ENCODE assay signal across 22 cellular contexts in genomic region chr17:16339959-16340358, GRCh38.
"Had no signal": no experiment of that assay in that cellular context is flagged by ENCODE, and none has a peak within 500 bp of the region (broad histone marks: within the 10 kb centered on the region; RNA-seq: fewer than 3 reads in every experiment).

No MANE protein-coding gene starts in this region.

- DNase-seq: effector CD4-positive, alpha-beta T cell; left cardiac atrium; left ventricle myocardium inferior; lower lobe of right lung; mucosa of descending colon; naive B cell; stimulated activated CD4-positive, alpha-beta T cell treated with anti-CD3 and anti-CD28 coated beads, Interleukin-4, amount 100 ng/mL, for 4 hours; stimulated activated naive B cell treated with anti-CD40 and anti-IgM and Interleukin-4, amounts not matched to agents 10 μg/mL and 1 μg/mL and 100 μg/mL, for 72 hours; upper lobe of left lung had no signal

- H3K27me3 ChIP-seq: dorsolateral prefrontal cortex, neutrophil, sigmoid colon, tibial nerve, upper lobe of left lung had no signal

- H3K27me3 Mint-ChIP-seq: naive B cell; natural killer cell treated with Interleukin-12 subunit alpha and Interleukin-12 subunit beta and Interleukin-15 and Interleukin-18, amount 100 ng/mL, for 72 hours; progenitor cell of endocrine pancreas; stimulated activated naive B cell treated with anti-CD40 and anti-IgM and Interleukin-4, amounts not matched to agents 10 μg/mL and 1 μg/mL and 100 μg/mL, for 72 hours; stimulated activated naive CD8-positive, alpha-beta T cell treated with anti-CD3 and anti-CD28 coated beads, Interleukin-15, Interleukin-2, amounts not matched to agents 100 ng/mL and 50 ng/mL, for 24 hours had no signal

- ATAC-seq: left cardiac atrium; lower lobe of right lung; mucosa of descending colon; natural killer cell treated with Interleukin-12 subunit alpha and Interleukin-12 subunit beta and Interleukin-15 and Interleukin-18, amount 100 ng/mL, for 72 hours; stimulated activated naive B cell treated with anti-CD40 and anti-IgM and Interleukin-4, amounts not matched to agents 10 μg/mL and 1 μg/mL and 100 μg/mL, for 72 hours had no signal

- H3K9me3 Mint-ChIP-seq: mesothelial cell of epicardium; naive B cell; natural killer cell treated with Interleukin-12 subunit alpha and Interleukin-12 subunit beta and Interleukin-15 and Interleukin-18, amount 100 ng/mL, for 72 hours; neural crest cell; stimulated activated naive B cell treated with anti-CD40 and anti-IgM and Interleukin-4, amounts not matched to agents 10 μg/mL and 1 μg/mL and 100 μg/mL, for 72 hours; stimulated activated naive CD8-positive, alpha-beta T cell treated with anti-CD3 and anti-CD28 coated beads, Interleukin-15, Interleukin-2, amounts not matched to agents 100 ng/mL and 50 ng/mL, for 24 hours had no signal

- H3K4me1 Mint-ChIP-seq: mesothelial cell of epicardium, neural crest cell had no signal

- FAIRE-seq: colon, frontal cortex, urothelium cell line had no signal

- H3K36me3 ChIP-seq: neutrophil had no signal

- H3K4me3 ChIP-seq: dorsolateral prefrontal cortex, left ventricle myocardium inferior, lower lobe of right lung, mucosa of descending colon, sigmoid colon, thoracic aorta, tibial nerve, upper lobe of left lung had no signal

- H3K36me3 Mint-ChIP-seq: natural killer cell treated with Interleukin-12 subunit alpha and Interleukin-12 subunit beta and Interleukin-15 and Interleukin-18, amount 100 ng/mL, for 72 hours had no signal

- H3K27ac Mint-ChIP-seq: mesothelial cell of epicardium; natural killer cell treated with Interleukin-12 subunit alpha and Interleukin-12 subunit beta and Interleukin-15 and Interleukin-18, amount 100 ng/mL, for 72 hours; progenitor cell of endocrine pancreas; stimulated activated naive B cell treated with anti-CD40 and anti-IgM and Interleukin-4, amounts not matched to agents 10 μg/mL and 1 μg/mL and 100 μg/mL, for 72 hours; stimulated activated naive CD8-positive, alpha-beta T cell treated with anti-CD3 and anti-CD28 coated beads, Interleukin-15, Interleukin-2, amounts not matched to agents 100 ng/mL and 50 ng/mL, for 24 hours had no signal

- H3K4me3 Mint-ChIP-seq: mesothelial cell of epicardium; naive B cell; natural killer cell treated with Interleukin-12 subunit alpha and Interleukin-12 subunit beta and Interleukin-15 and Interleukin-18, amount 100 ng/mL, for 72 hours; neural crest cell; stimulated activated naive B cell treated with anti-CD40 and anti-IgM and Interleukin-4, amounts not matched to agents 10 μg/mL and 1 μg/mL and 100 μg/mL, for 72 hours; stimulated activated naive CD8-positive, alpha-beta T cell treated with anti-CD3 and anti-CD28 coated beads, Interleukin-15, Interleukin-2, amounts not matched to agents 100 ng/mL and 50 ng/mL, for 24 hours had no signal
